In genomic region chr2:216412022-216412999, GRCh38 we compare ENCODE assay signal across 8 cellular contexts. TPM values are rescaled to one million over a fixed set of nuclear protein-coding genes. Genes with fewer than 3 reads are reported as not detected.
DNase-seq lines count a peak whose midpoint lies in the region; ATAC-seq and TF ChIP-seq lines count a peak whose summit lies in the region.

Gene SMARCAL1 (plus strand): TSS chr2:216412484. CDS start chr2:216414705, 2,221 bp downstream.

- H3K4me3 ChIP-seq in AG10803 (ENCODE audit: low read length) = peak within 1 kb of the TSS; percentile 92

- peak; percentile 97 for DNase-seq in AG10803 (ENCODE audit: low read depth)
- DNase-seq in NCI-H460 (ENCODE audit: extremely low read depth, low read depth) = peak; percentile 99
- DNase-seq in activated CD4-positive, CD25-positive, alpha-beta regulatory T cell treated with anti-CD3 and anti-CD28 coated beads, Interleukin-2, amount 50 U/mL, for 72 hours = peak; percentile 98
- DNase-seq in cerebellum (ENCODE audit: low spot score) = peak; percentile 95
- peak; percentile 99 for DNase-seq in islet precursor cell
- peak; percentile 97 to 98 (median 98) for DNase-seq in stimulated activated CD4-positive, alpha-beta T cell treated with anti-CD3 and anti-CD28 coated beads, Interleukin-12 subunit alpha, Interleukin-12 subunit beta, amount 100 ng/mL, for 48 hours (ENCODE audit: low read depth in 2 of 3, low spot score in 1 of 3)

- TF ChIP-seq CTCF in AG10803 (conservative IDR thresholded peaks at IDR 0.05; ENCODE audit: low read length) = no peak

- ATAC-seq in GM19043 (IDR thresholded peaks at IDR 0.05; ENCODE audit: low read depth, unreplicated experiment) (peak; percentile 91), HG03378 (IDR thresholded peaks at IDR 0.05; ENCODE audit: unreplicated experiment) (peak; percentile 92)

RNA-seq across cellular contexts. Expression of gene SMARCAL1, which starts in this region (rescaled TPM):
- 9.8 and 11.3 TPM in 2 replicates for total RNA-seq in NCI-H460 (2014; rRNA removed; shearing (Covaris generic))
- polyA plus RNA-seq in NCI-H460 (2014; cell fraction: nucleus; rRNA removed) = 3.9 and 6.4 TPM in 2 replicates
- total RNA-seq in cerebellum = 23.6 TPM

Comparison
In these comparisons a context has a peak if more than half of its experiments do, and no peak if none do; other contexts are left out.
1. Peak in every context shown above with its lines: DNase-seq, ATAC-seq and H3K4me3 ChIP-seq.